Comparison of ENCODE assay signal across 7 cellular contexts in the genomic region with DNA sequence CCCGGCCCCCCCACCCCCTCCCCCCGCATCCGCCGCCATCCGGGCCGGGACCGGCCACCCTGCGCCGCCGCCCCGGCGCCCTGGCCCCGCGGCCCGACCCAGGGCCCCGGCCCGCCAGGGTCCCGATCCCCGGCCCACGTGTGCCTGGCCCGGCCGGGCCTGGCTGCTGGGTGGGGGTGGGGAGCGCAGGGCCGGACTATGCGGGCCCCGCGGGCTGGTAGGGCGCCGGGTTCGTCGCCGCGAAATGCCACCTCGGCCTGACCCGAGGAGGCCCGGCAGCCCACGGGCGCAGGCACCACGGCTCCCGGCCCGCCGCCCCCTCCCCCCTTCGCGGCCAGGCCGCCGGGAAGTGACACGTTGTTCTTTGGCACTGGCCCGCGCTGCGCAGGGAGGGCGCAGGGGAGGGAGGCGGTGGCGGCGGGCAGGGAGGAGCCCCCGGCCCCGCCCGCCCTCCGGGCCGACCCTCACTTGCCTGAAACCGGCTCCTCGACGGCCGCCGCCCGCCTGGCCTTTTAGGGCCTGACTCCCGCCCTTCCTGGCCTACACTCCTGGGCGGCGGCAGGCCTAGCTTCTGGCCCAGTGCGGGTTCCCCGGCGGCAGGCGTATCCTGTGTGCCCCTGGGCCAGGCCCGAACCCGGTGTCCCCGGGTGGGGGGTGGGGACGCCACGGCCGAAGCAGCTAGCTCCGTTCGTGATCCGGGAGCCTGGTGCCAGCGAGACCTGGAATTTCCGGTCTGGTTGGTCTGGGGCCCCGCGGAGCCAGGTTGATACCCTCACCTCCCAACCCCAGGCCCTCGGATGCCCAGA. TPM values are rescaled to one million over a fixed set of nuclear protein-coding genes. Genes with fewer than 3 reads are reported as not detected.
A peak's percentile ranks its signal among the peaks of the same experiment; 100 is the strongest.
DNase-seq lines count a peak whose midpoint lies in the region; ATAC-seq and TF ChIP-seq lines count a peak whose summit lies in the region.

No MANE protein-coding gene starts in this region.

- POLR2A ChIA-PET in HCT116 (lab: Charles Lee): no interaction called here
- POLR2A ChIA-PET in activated CD4-positive, alpha-beta T cell treated with anti-CD3 and anti-CD28 coated beads for 36 hours (lab: Charles Lee): interaction anchor here (2.2 kb wide), 1 partner anchor 10 kb away, joined by 10 read pairs; no protein-coding TSS in a partner anchor

- peaks cover 32% of the 10 kb centered on the region for H3K36me3 Mint-ChIP-seq in activated CD4-positive, alpha-beta T cell treated with anti-CD3 and anti-CD28 coated beads for 36 hours (ENCODE audit: low read depth)

- peaks cover 40 to 53% of the 10 kb centered on the region in 2 experiments for H3K4me1 ChIP-seq in HCT116 (ENCODE audit: control insufficient read depth in 1 of 2, insufficient read depth in 2 of 2, low read length in 2 of 2)
- H3K4me1 ChIP-seq in liver (ENCODE audit: control insufficient read depth in 4 of 4, insufficient read depth in 4 of 4, low read length in 3 of 4): peaks cover 7 to 47% (median 43%) of the 10 kb centered on the region in 4 donors

- peaks cover 53% of the 10 kb centered on the region for H3K79me2 ChIP-seq in HCT116 (ENCODE audit: insufficient read depth, low read length)

- TF ChIP-seq RAD21 in HCT116 (IDR thresholded peaks at IDR 0.05; ENCODE audit: low read depth) (no peak), liver (IDR thresholded peaks at IDR 0.05) (no peak)

- peaks cover 17% of the 10 kb centered on the region; the same call in 1 of the 2 replicates for H4K20me1 ChIP-seq in HCT116 (ENCODE audit: insufficient read depth)

- peak overlapping the region; percentile 94 to 98 for H3K4me3 ChIP-seq in HCT116 (replicated peaks in 1 of 2; ENCODE audit: low read depth in 1 of 2, low read length in 2 of 2)
- peak overlapping the region; percentile 98 for H3K4me3 ChIP-seq in NB4 (ENCODE audit: low read depth, low read length)
- H3K4me3 ChIP-seq in coronary artery: peak overlapping the region; percentile 79
- peak overlapping the region; percentile 88 to 98 (median 96) for H3K4me3 ChIP-seq in liver (ENCODE audit: low read depth in 1 of 3, low read length in 3 of 3)

- H3K4me3 Mint-ChIP-seq in activated CD4-positive, alpha-beta T cell treated with anti-CD3 and anti-CD28 coated beads for 36 hours: peak overlapping the region; percentile 84

- H3K9me3 Mint-ChIP-seq in activated CD4-positive, alpha-beta T cell treated with anti-CD3 and anti-CD28 coated beads for 36 hours (ENCODE audit: low read depth): no peaks in the 10 kb centered on the region

- TF ChIP-seq POLR2A in HCT116 (IDR thresholded peaks at IDR 0.05; ENCODE audit: borderline replicate concordance, extremely low read depth, insufficient read depth, insufficient read length) (peak; percentile 47), NB4 (IDR thresholded peaks at IDR 0.05; ENCODE audit: extremely low read depth, insufficient read length) (no peak)

- under 1% methylated on average over 86 of the region's 86 CpGs for WGBS in liver

- DNase-seq in HCT116 (ENCODE audit: low read depth, low spot score): no peak
- DNase-seq in NB4 (ENCODE audit: low read depth): peak; percentile 73
- DNase-seq in activated CD4-positive, alpha-beta T cell treated with anti-CD3 and anti-CD28 coated beads for 36 hours: peak; percentile 74
- DNase-seq in coronary artery (ENCODE audit: low spot score): peak; percentile 88
- peak in 2 of 3 donors; percentile 31 to 40 for DNase-seq in stimulated activated CD4-positive, alpha-beta T cell treated with anti-CD3 and anti-CD28 coated beads, TNF-alpha, amount 100 ng/mL, for 48 hours (ENCODE audit: low read depth in 3 of 3)

- H3K36me3 ChIP-seq in HCT116 (ENCODE audit: control insufficient read depth in 1 of 2, insufficient read depth in 2 of 2, low read length in 2 of 2) (peaks cover 3 to 25% of the 10 kb centered on the region in 2 experiments; a peak in 2 of 4 replicates), liver (ENCODE audit: control insufficient read depth in 4 of 4, insufficient read depth in 3 of 4, low read depth in 1 of 4, low read length in 3 of 4) (peaks cover 3 to 18% (median 7%) of the 10 kb centered on the region in 4 donors)

- TF ChIP-seq CTCF in HCT116 (IDR thresholded peaks at IDR 0.05 in 2 of 3, conservative IDR thresholded peaks at IDR 0.05 in 1 of 3; ENCODE audit: borderline replicate concordance in 1 of 3, insufficient read depth in 1 of 3, low read depth in 2 of 3, low read length in 2 of 3) (no peak), NB4 (IDR thresholded peaks at IDR 0.05; ENCODE audit: low read depth, low read length) (no peak), coronary artery (IDR thresholded peaks at IDR 0.05) (no peak), liver (IDR thresholded peaks at IDR 0.05; ENCODE audit: low read depth, low read length, missing input control) (no peak)

- H3K27ac ChIP-seq in HCT116 (ENCODE audit: low read depth, low read length): peak overlapping the region; percentile 87
- H3K27ac ChIP-seq in coronary artery: peak overlapping the region; percentile 96 to 99
- H3K27ac ChIP-seq in liver (ENCODE audit: low read depth in 1 of 2, low read length in 2 of 2): peak overlapping the region; percentile 88 to 92

- RAD21 ChIA-PET in HCT116 (lab: Charles Lee; ENCODE audit: low non-redundant PET in 1 of 2, low total read pairs in 2 of 2, uncharacterized antibody in 2 of 2, unreplicated experiment in 2 of 2): no interaction called here

- intact Hi-C loops in HCT116 (cut with micrococcal nuclease): loop anchor here (2.0 kb wide), 1 partner anchor 48 kb away; no protein-coding TSS in a partner anchor
- intact Hi-C loops in activated CD4-positive, alpha-beta T cell treated with anti-CD3 and anti-CD28 coated beads for 36 hours (cut with DNase I, micrococcal nuclease): loop anchor here (1.0 to 5.0 kb wide), 9 partner anchors 16 to 678 kb away; a partner anchor contains a TSS

- H3K27me3 Mint-ChIP-seq in activated CD4-positive, alpha-beta T cell treated with anti-CD3 and anti-CD28 coated beads for 36 hours: no peaks in the 10 kb centered on the region

- peak overlapping the region; percentile 82 for H3K4me2 ChIP-seq in HCT116 (ENCODE audit: low read length)

- CTCF ChIA-PET in HCT116 (lab: Charles Lee): no interaction called here
- CTCF ChIA-PET in activated CD4-positive, alpha-beta T cell treated with anti-CD3 and anti-CD28 coated beads for 36 hours (lab: Charles Lee): interaction anchor here (0.6 kb wide), 1 partner anchor 33 kb away, joined by 3 read pairs; no protein-coding TSS in a partner anchor

- peaks cover 34% of the 10 kb centered on the region for H3K4me1 Mint-ChIP-seq in activated CD4-positive, alpha-beta T cell treated with anti-CD3 and anti-CD28 coated beads for 36 hours

- H3K9me3 ChIP-seq in HCT116 (ENCODE audit: control insufficient read depth in 1 of 2, insufficient read depth in 1 of 2, low read depth in 1 of 2, low read length in 2 of 2): no peaks in the 10 kb centered on the region
- no peaks in the 10 kb centered on the region for H3K9me3 ChIP-seq in liver (ENCODE audit: control insufficient read depth in 4 of 4, low read length in 3 of 4)

- H3K9ac ChIP-seq in HCT116 (ENCODE audit: low read length): peak overlapping the region; percentile 99
- peak overlapping the region; percentile 84 to 92 for H3K9ac ChIP-seq in liver (ENCODE audit: low read depth in 1 of 2, low read length in 2 of 2)

- BruUV-seq in HCT116 (replicated peaks; lab: Mats Ljungman, UMichigan): no TSS peak

- ATAC-seq in GM18499 (IDR thresholded peaks at IDR 0.05; ENCODE audit: insufficient read depth, unreplicated experiment): peak; percentile 24
- peak; percentile 39 for ATAC-seq in HCT116
- ATAC-seq in activated CD4-positive, alpha-beta T cell treated with anti-CD3 and anti-CD28 coated beads for 36 hours: peak; percentile 37

- H3K9me2 ChIP-seq in HCT116 (ENCODE audit: insufficient read depth): no peaks in the 10 kb centered on the region

- H3K27me3 ChIP-seq in HCT116 (ENCODE audit: insufficient read depth, low read length) (no peaks in the 10 kb centered on the region), liver (ENCODE audit: control insufficient read depth in 4 of 4, insufficient read depth in 4 of 4, low read length in 3 of 4) (no peaks in the 10 kb centered on the region)

- peak overlapping the region; percentile 88 for H3K27ac Mint-ChIP-seq in activated CD4-positive, alpha-beta T cell treated with anti-CD3 and anti-CD28 coated beads for 36 hours

- no peak overlapping the region for H2AFZ ChIP-seq in HCT116 (ENCODE audit: low read depth, low read length, poor library complexity, severe bottlenecking)

TF ChIP-seq in HCT116, 20 proteins besides CTCF, POLR2A, EP300 and RAD21:
- TF ChIP-seq CEBPB (IDR thresholded peaks at IDR 0.05; ENCODE audit: low read depth) (no peak), ZFX (IDR thresholded peaks at IDR 0.05) (peak; percentile 95), POLR2AphosphoS5 (IDR thresholded peaks at IDR 0.05; ENCODE audit: low read depth, low read length) (peak; percentile 27)
TF ChIP-seq in HCT116: peak in this region for 2.

RNA-seq across cellular contexts. Expression of a gene that starts 0.5 kb away (rescaled TPM):
- 496 TPM for total RNA-seq in HCT116 (2021; ENCODE audit: unreplicated experiment)
- 272 and 284 TPM in 2 replicates for polyA plus RNA-seq in HCT116 (2012)
- 100 to 1,000 TPM; 479 to 556 TPM for total RNA-seq in activated CD4-positive, alpha-beta T cell treated with anti-CD3 and anti-CD28 coated beads for 36 hours
- total RNA-seq in liver: 100 to 1,000 TPM; 162 to 329 TPM
- 100 to 1,000 TPM; 140 to 253 TPM for polyA plus RNA-seq in liver

RNA-seq across cellular contexts. Expression of a gene that starts 15.9 kb away (rescaled TPM):
- 402 TPM for total RNA-seq in HCT116 (2021; ENCODE audit: unreplicated experiment)
- polyA plus RNA-seq in HCT116 (2012): 346 and 369 TPM in 2 replicates
- total RNA-seq in activated CD4-positive, alpha-beta T cell treated with anti-CD3 and anti-CD28 coated beads for 36 hours: 100 to 1,000 TPM; 207 to 236 TPM
- total RNA-seq in liver: 100 to 1,000 TPM; 200 to 213 TPM
- 100 to 1,000 TPM in 1 of 2 donors, 10 to 100 TPM in 1; 77.5 to 122 TPM for polyA plus RNA-seq in liver

RNA-seq across cellular contexts. Expression of a gene that starts 22.5 kb away (rescaled TPM):
- total RNA-seq in HCT116 (2021; ENCODE audit: unreplicated experiment) (17.8 TPM), liver (1 to 10 TPM; 3.5 to 5.7 TPM)
- polyA plus RNA-seq in HCT116 (2012): 16.5 and 18.7 TPM in 2 replicates
- total RNA-seq in activated CD4-positive, alpha-beta T cell treated with anti-CD3 and anti-CD28 coated beads for 36 hours: 1 to 10 TPM; 3.7 to 4.5 TPM
- polyA plus RNA-seq in liver: 1 to 10 TPM in 1 of 2 donors, under 1 TPM in 1; 0.81 to 1.9 TPM

RNA-seq across cellular contexts. Expression of a gene that starts 39.1 kb away (rescaled TPM):
- not detected for total RNA-seq in HCT116 (2021; ENCODE audit: unreplicated experiment)
- 0.02 TPM in 1 of 2 replicates, not detected in the other for polyA plus RNA-seq in HCT116 (2012)
- not detected for total RNA-seq in activated CD4-positive, alpha-beta T cell treated with anti-CD3 and anti-CD28 coated beads for 36 hours
- not detected for total RNA-seq in liver
- polyA plus RNA-seq in liver: not detected

RNA-seq across cellular contexts. Expression of a gene that starts 46.5 kb away (rescaled TPM):
- 21.6 TPM for total RNA-seq in HCT116 (2021; ENCODE audit: unreplicated experiment)
- polyA plus RNA-seq in HCT116 (2012): 11.5 and 13.5 TPM in 2 replicates
- total RNA-seq in activated CD4-positive, alpha-beta T cell treated with anti-CD3 and anti-CD28 coated beads for 36 hours: 1 to 10 TPM; 4.6 to 4.7 TPM
- 1 to 10 TPM; 3.6 to 3.9 TPM for total RNA-seq in liver
- 1 to 10 TPM; 1.1 to 1.6 TPM for polyA plus RNA-seq in liver
